Comparison of ENCODE assay signal across 2 cellular contexts in genomic region chr9:130861372-130862180, GRCh38.
TF ChIP-seq lines count a peak whose summit lies in the region.

No MANE protein-coding gene starts in this region.

TF ChIP-seq in SK-N-SH, 30 proteins besides CTCF, POLR2A, EP300 and RAD21 (continued from another document):
- TF ChIP-seq, protein P1, sequence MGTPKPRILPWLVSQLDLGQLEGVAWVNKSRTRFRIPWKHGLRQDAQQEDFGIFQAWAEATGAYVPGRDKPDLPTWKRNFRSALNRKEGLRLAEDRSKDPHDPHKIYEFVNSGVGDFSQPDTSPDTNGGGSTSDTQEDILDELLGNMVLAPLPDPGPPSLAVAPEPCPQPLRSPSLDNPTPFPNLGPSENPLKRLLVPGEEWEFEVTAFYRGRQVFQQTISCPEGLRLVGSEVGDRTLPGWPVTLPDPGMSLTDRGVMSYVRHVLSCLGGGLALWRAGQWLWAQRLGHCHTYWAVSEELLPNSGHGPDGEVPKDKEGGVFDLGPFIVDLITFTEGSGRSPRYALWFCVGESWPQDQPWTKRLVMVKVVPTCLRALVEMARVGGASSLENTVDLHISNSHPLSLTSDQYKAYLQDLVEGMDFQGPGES (IDR thresholded peaks at IDR 0.05; ENCODE audit: low read depth, low read length), result no peak
- TF ChIP-seq FOXM1 (IDR thresholded peaks at IDR 0.05; ENCODE audit: low read depth), result no peak

TF ChIP-seq in SK-N-SH treated with all-trans-retinoic acid at 6 μM for 48 hours, 23 proteins besides CTCF, POLR2A, EP300 and RAD21 (continued from another document):
- TF ChIP-seq POU6F1 (CRISPR knock-in tag; IDR thresholded peaks at IDR 0.05; ENCODE audit: borderline replicate concordance, low read depth), result no peak
- TF ChIP-seq, protein P2, sequence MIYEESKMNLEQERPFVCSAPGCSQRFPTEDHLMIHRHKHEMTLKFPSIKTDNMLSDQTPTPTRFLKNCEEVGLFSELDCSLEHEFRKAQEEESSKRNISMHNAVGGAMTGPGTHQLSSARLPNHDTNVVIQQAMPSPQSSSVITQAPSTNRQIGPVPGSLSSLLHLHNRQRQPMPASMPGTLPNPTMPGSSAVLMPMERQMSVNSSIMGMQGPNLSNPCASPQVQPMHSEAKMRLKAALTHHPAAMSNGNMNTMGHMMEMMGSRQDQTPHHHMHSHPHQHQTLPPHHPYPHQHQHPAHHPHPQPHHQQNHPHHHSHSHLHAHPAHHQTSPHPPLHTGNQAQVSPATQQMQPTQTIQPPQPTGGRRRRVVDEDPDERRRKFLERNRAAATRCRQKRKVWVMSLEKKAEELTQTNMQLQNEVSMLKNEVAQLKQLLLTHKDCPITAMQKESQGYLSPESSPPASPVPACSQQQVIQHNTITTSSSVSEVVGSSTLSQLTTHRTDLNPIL (CRISPR knock-in tag; IDR thresholded peaks at IDR 0.05; ENCODE audit: low read depth), result no peak
- TF ChIP-seq, protein P3, sequence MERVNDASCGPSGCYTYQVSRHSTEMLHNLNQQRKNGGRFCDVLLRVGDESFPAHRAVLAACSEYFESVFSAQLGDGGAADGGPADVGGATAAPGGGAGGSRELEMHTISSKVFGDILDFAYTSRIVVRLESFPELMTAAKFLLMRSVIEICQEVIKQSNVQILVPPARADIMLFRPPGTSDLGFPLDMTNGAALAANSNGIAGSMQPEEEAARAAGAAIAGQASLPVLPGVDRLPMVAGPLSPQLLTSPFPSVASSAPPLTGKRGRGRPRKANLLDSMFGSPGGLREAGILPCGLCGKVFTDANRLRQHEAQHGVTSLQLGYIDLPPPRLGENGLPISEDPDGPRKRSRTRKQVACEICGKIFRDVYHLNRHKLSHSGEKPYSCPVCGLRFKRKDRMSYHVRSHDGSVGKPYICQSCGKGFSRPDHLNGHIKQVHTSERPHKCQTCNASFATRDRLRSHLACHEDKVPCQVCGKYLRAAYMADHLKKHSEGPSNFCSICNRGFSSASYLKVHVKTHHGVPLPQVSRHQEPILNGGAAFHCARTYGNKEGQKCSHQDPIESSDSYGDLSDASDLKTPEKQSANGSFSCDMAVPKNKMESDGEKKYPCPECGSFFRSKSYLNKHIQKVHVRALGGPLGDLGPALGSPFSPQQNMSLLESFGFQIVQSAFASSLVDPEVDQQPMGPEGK (CRISPR knock-in tag; IDR thresholded peaks at IDR 0.05; ENCODE audit: borderline replicate concordance), result no peak
- TF ChIP-seq, protein P4, sequence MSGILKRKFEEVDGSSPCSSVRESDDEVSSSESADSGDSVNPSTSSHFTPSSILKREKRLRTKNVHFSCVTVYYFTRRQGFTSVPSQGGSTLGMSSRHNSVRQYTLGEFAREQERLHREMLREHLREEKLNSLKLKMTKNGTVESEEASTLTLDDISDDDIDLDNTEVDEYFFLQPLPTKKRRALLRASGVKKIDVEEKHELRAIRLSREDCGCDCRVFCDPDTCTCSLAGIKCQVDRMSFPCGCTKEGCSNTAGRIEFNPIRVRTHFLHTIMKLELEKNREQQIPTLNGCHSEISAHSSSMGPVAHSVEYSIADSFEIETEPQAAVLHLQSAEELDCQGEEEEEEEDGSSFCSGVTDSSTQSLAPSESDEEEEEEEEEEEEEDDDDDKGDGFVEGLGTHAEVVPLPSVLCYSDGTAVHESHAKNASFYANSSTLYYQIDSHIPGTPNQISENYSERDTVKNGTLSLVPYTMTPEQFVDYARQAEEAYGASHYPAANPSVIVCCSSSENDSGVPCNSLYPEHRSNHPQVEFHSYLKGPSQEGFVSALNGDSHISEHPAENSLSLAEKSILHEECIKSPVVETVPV (CRISPR knock-in tag; IDR thresholded peaks at IDR 0.05), result no peak
- no peak for TF ChIP-seq RARB (CRISPR knock-in tag; IDR thresholded peaks at IDR 0.05)
- TF ChIP-seq ZFP30 (CRISPR knock-in tag; IDR thresholded peaks at IDR 0.05), result no peak
- no peak for TF ChIP-seq OSR1 (CRISPR knock-in tag; IDR thresholded peaks at IDR 0.05)
- no peak for TF ChIP-seq CSDC2 (CRISPR knock-in tag; IDR thresholded peaks at IDR 0.05)
